22 cellular contexts compared by ENCODE assay signal in genomic region chr1:164662955-164663354, GRCh38.
"Had no signal": no experiment of that assay in that cellular context is flagged by ENCODE, and none has a peak within 500 bp of the region (broad histone marks: within the 10 kb centered on the region; RNA-seq: fewer than 3 reads in every experiment).

No MANE protein-coding gene starts in this region.

- H3K27ac Mint-ChIP-seq: memory B cell; naive B cell; stimulated activated effector memory CD8-positive, alpha-beta T cell treated with anti-CD3 and anti-CD28 coated beads, Interleukin-12 subunit alpha, Interleukin-12 subunit beta, amount 100 ng/mL, for 72 hours had no signal

- H3K9me3 ChIP-seq: colonic mucosa, left ventricle myocardium inferior, lower lobe of right lung, ovary, psoas muscle, right lobe of liver, suprapubic skin, thyroid gland, upper lobe of right lung had no signal

- H3K4me3 ChIP-seq: colonic mucosa, left ventricle myocardium inferior, lower lobe of right lung, ovary, psoas muscle, right lobe of liver, suprapubic skin, thyroid gland, upper lobe of right lung had no signal

- H3K27me3 Mint-ChIP-seq: memory B cell had no signal

- H3K27me3 ChIP-seq: colonic mucosa, foreskin keratinocyte, ovary, right lobe of liver, suprapubic skin, thyroid gland, upper lobe of right lung had no signal

- H3K9me3 Mint-ChIP-seq: immature natural killer cell, neural crest cell had no signal

- H3K27ac ChIP-seq: colonic mucosa, foreskin keratinocyte, left ventricle myocardium inferior, lower lobe of right lung, ovary, psoas muscle, right lobe of liver, suprapubic skin, thyroid gland, upper lobe of right lung had no signal

- H3K4me3 Mint-ChIP-seq: memory B cell; naive B cell; neural crest cell; stimulated activated effector memory CD8-positive, alpha-beta T cell treated with anti-CD3 and anti-CD28 coated beads, Interleukin-12 subunit alpha, Interleukin-12 subunit beta, amount 100 ng/mL, for 72 hours had no signal

- H3K4me1 ChIP-seq: right lobe of liver had no signal

- H3K36me3 ChIP-seq: colonic mucosa, left ventricle myocardium inferior, lower lobe of right lung, ovary, right lobe of liver, suprapubic skin, thyroid gland, upper lobe of right lung had no signal

- ATAC-seq: foreskin keratinocyte; left cardiac atrium; lower lobe of right lung; psoas muscle; right lobe of liver; stimulated activated effector memory CD8-positive, alpha-beta T cell treated with anti-CD3 and anti-CD28 coated beads, Interleukin-12 subunit alpha, Interleukin-12 subunit beta, amount 100 ng/mL, for 72 hours; stimulated activated naive CD8-positive, alpha-beta T cell treated with anti-CD3 and anti-CD28 coated beads, Interleukin-15, Interleukin-2, amounts not matched to agents 100 U/mL and 50 U/mL, for 24 hours; upper lobe of right lung had no signal

- DNase-seq: colonic mucosa; dermis blood vessel endothelial cell; foreskin keratinocyte; immature natural killer cell; kidney; left cardiac atrium; left ventricle myocardium inferior; lower lobe of right lung; naive B cell; ovary; psoas muscle; retina; right lobe of liver; stimulated activated CD4-positive, alpha-beta T cell treated with anti-CD3 and anti-CD28 coated beads, Interleukin-4, amount 100 ng/mL, for 1 hour; stimulated activated CD8-positive, alpha-beta memory T cell treated with anti-CD3 and anti-CD28 coated beads, Interleukin-4, amount 100 ng/mL, for 48 hours; stimulated activated naive CD8-positive, alpha-beta T cell treated with anti-CD3 and anti-CD28 coated beads, Interleukin-15, Interleukin-2, amounts not matched to agents 100 U/mL and 50 U/mL, for 24 hours; thyroid gland; upper lobe of right lung had no signal

- H3K36me3 Mint-ChIP-seq: immature natural killer cell; naive B cell; stimulated activated effector memory CD8-positive, alpha-beta T cell treated with anti-CD3 and anti-CD28 coated beads, Interleukin-12 subunit alpha, Interleukin-12 subunit beta, amount 100 ng/mL, for 72 hours had no signal
